In genomic region chr9:128203024-128203841, GRCh38 we compare ENCODE assay signal across 8 cellular contexts. TPM values are rescaled to one million over a fixed set of nuclear protein-coding genes. Genes with fewer than 3 reads are reported as not detected.
A peak's percentile ranks its signal among the peaks of the same experiment; 100 is the strongest.
DNase-seq lines count a peak whose midpoint lies in the region; ATAC-seq and TF ChIP-seq lines count a peak whose summit lies in the region.

DNM1 (plus strand) TSS chr9:128203379; CDS start chr9:128203471, 92 bp downstream.

- H3K4me3 ChIP-seq in HUES48 (ENCODE audit: low read depth, low read length) (peak within 1 kb of the TSS; percentile 94), SJCRH30 (peak within 1 kb of the TSS; percentile 68), neutrophil (ENCODE audit: low read depth in 1 of 2, low read length in 1 of 2) (peak within 1 kb of the TSS; percentile 59 to 73)

- H3K27ac ChIP-seq in HUES48 (ENCODE audit: low read depth, low read length) (peak within 1 kb of the TSS; percentile 82), SJCRH30 (no peak within 1 kb of the TSS; the same call in 1 of the 2 replicates), neutrophil (no peak within 1 kb of the TSS)

- H3K27me3 ChIP-seq in HUES48 (ENCODE audit: control insufficient read depth, insufficient read depth, low read length) (no peaks in the 10 kb centered on the region), SJCRH30 (peaks cover 15% of the 10 kb centered on the region; the same call in 1 of the 2 replicates), neutrophil (peaks cover 40% of the 10 kb centered on the region)

- peak; percentile 80 for ATAC-seq in GM19452 (IDR thresholded peaks at IDR 0.05; ENCODE audit: unreplicated experiment)

- peaks cover 15% of the 10 kb centered on the region for H3K4me1 ChIP-seq in HUES48 (ENCODE audit: control insufficient read depth, insufficient read depth, low read length)
- peaks cover 3% of the 10 kb centered on the region; the same call in 1 of the 2 replicates for H3K4me1 ChIP-seq in SJCRH30
- H3K4me1 ChIP-seq in neutrophil (ENCODE audit: control insufficient read depth in 1 of 2, insufficient read depth in 1 of 2, low read depth in 1 of 2, low read length in 1 of 2), result peaks cover 15% of the 10 kb centered on the region in 2 experiments

- DNase-seq in CD1c-positive myeloid dendritic cell (ENCODE audit: extremely low spot score) (peak; percentile 90), SJCRH30 (peak; percentile 65 to 81), germinal center (ENCODE audit: low spot score) (peak; percentile 97), superior temporal gyrus (ENCODE audit: extremely low spot score) (peak; percentile 76)
- DNase-seq in activated naive CD4-positive, alpha-beta T cell treated with Interleukin-2 at 50 U/mL for 16 hours, result peak; percentile 69

- H3K36me3 ChIP-seq in HUES48 (ENCODE audit: control insufficient read depth, insufficient read depth, low read length) (no peaks in the 10 kb centered on the region), SJCRH30 (no peaks in the 10 kb centered on the region), neutrophil (no peaks in the 10 kb centered on the region)

- H3K9ac ChIP-seq in HUES48 (ENCODE audit: low read depth, low read length), result peak within 1 kb of the TSS; percentile 63

- TF ChIP-seq CTCF in neutrophil (IDR thresholded peaks at IDR 0.05), result peak; percentile 98

- H3K9me3 ChIP-seq in HUES48 (ENCODE audit: control insufficient read depth, insufficient read depth, low read length), result no peaks in the 10 kb centered on the region
- H3K9me3 ChIP-seq in SJCRH30 (replicated peaks), result no peaks in the 10 kb centered on the region
- no peaks in the 10 kb centered on the region for H3K9me3 ChIP-seq in neutrophil

RNA-seq across cellular contexts. Expression of gene DNM1, which starts in this region (rescaled TPM):
- total RNA-seq in SJCRH30 (2014; rRNA removed; shearing (Covaris generic)), result 1.7 and 3.8 TPM in 2 replicates
